Comparison of ENCODE assay signal across 8 cellular contexts in genomic region chr1:112849425-112849966, GRCh38.
DNase-seq lines count a peak whose midpoint lies in the region; TF ChIP-seq lines count a peak whose summit lies in the region.

No MANE protein-coding gene starts in this region.

- TF ChIP-seq CTCF in AG04450 (IDR thresholded peaks at IDR 0.05; ENCODE audit: low read depth, low read length) (no peak), right atrium auricular region (IDR thresholded peaks at IDR 0.05) (no peak), retinal pigment epithelial cell (conservative IDR thresholded peaks at IDR 0.05; ENCODE audit: low read depth, low read length) (no peak)

- H3K9me3 ChIP-seq in AG04450 (ENCODE audit: control insufficient read depth, insufficient read depth, low read length) (no peaks in the 10 kb centered on the region; the same call in 1 of the 2 replicates), right atrium auricular region (no peaks in the 10 kb centered on the region)

- H3K27ac ChIP-seq in AG04450 (ENCODE audit: low read depth, low read length) (no peak overlapping the region), right atrium auricular region (no peak overlapping the region)

- H3K36me3 ChIP-seq in right atrium auricular region = no peaks in the 10 kb centered on the region

- no peak for DNase-seq in AG04450 (ENCODE audit: low read depth, low spot score)
- peak; percentile 39 for DNase-seq in HuH-7.5 (ENCODE audit: low spot score)
- peak in 37 of 56 donors; percentile 3 to 56 (median 19) for DNase-seq in amygdala (lab: John Stamatoyannopoulos, UW)
- no peak for DNase-seq in right atrium auricular region (ENCODE audit: low spot score)
- no peak for DNase-seq in retinal pigment epithelial cell (ENCODE audit: low read depth)
- no peak for DNase-seq in middle frontal gyrus (ENCODE audit: extremely low spot score, low spot score)
- no peak for DNase-seq in T-helper 1 cell
- DNase-seq in activated gamma-delta T cell treated with Interleukin-2 at 50 U/mL for 16 hours = no peak

- H3K27me3 ChIP-seq in AG04450 (ENCODE audit: control insufficient read depth, insufficient read depth, low read length) (no peaks in the 10 kb centered on the region), right atrium auricular region (peaks cover 0 to 6% of the 10 kb centered on the region in 2 donors)

- peak overlapping the region; percentile 57 for H3K4me3 ChIP-seq in AG04450 (ENCODE audit: low read depth, low read length)
- peak overlapping the region; percentile 31 to 48 for H3K4me3 ChIP-seq in right atrium auricular region
- peak overlapping the region; percentile 59 for H3K4me3 ChIP-seq in retinal pigment epithelial cell (ENCODE audit: low read length)

- peaks cover 0 to 8% of the 10 kb centered on the region in 2 donors for H3K4me1 ChIP-seq in right atrium auricular region

- POLR2A ChIA-PET in AG04450 (lab: Yijun Ruan, JAX) = interaction anchor here (0.6 kb wide), 1 partner anchor 14 kb away, joined by 8 read pairs; no protein-coding TSS in a partner anchor

- CTCF ChIA-PET in AG04450 (lab: Charles Lee) = interaction anchor here (1.2 kb wide), 1 partner anchor 223 kb away, joined by 5 read pairs; the partner anchor contains the start of gene LRIG2

Comparison
In these comparisons a context has a peak if more than half of its experiments do, and no peak if none do; other contexts are left out.
1. DNase-seq: peak in HuH-7.5 (single experiment) and amygdala (37 of 56); none in AG04450 (single experiment), right atrium auricular region (single experiment), retinal pigment epithelial cell (single experiment), middle frontal gyrus (single experiment), T-helper 1 cell (0 of 5) and activated gamma-delta T cell treated with Interleukin-2 at 50 U/mL for 16 hours (single experiment).
2. Peak in every context shown above with its lines, with median percentiles within 50 percentile points of each other: H3K4me3 ChIP-seq.